ENCODE assay signal across 26 cellular contexts in genomic region chr9:98184326-98184725, GRCh38.
"Had no signal": no experiment of that assay in that cellular context is flagged by ENCODE, and none has a peak within 500 bp of the region (broad histone marks: within the 10 kb centered on the region; RNA-seq: fewer than 3 reads in every experiment).

No MANE protein-coding gene starts in this region.

- FAIRE-seq: RCC 7860 had no signal

- H3K36me3 Mint-ChIP-seq: activated naive CD4-positive, alpha-beta T cell treated with anti-CD3 and anti-CD28 coated beads, Interleukin-2, amount 50 U/mL, for 24 hours; WTC11 had no signal

- H3K27me3 ChIP-seq: ascending aorta, brain microvascular endothelial cell, cardiac muscle cell, SJSA1 had no signal

- H3K27ac Mint-ChIP-seq: activated CD8-positive, alpha-beta T cell treated with anti-CD3 and anti-CD28 coated beads, Interleukin-2, amount 10 ng/mL, durations not matched to agents 7 days and 5 days; activated naive CD4-positive, alpha-beta T cell treated with anti-CD3 and anti-CD28 coated beads, Interleukin-2, amount 50 U/mL, for 24 hours; T-helper 1 cell treated with Interleukin-12 subunit alpha and Interleukin-12 subunit beta and Interleukin-4 antibody, amounts not matched to agents 30 μg/mL and 1 μg/mL, for 36 hours; WTC11 had no signal

- H3K36me3 ChIP-seq: ascending aorta, brain microvascular endothelial cell, cardiac muscle cell, SJSA1 had no signal

- H3K27me3 Mint-ChIP-seq: activated naive CD4-positive, alpha-beta T cell treated with anti-CD3 and anti-CD28 coated beads, Interleukin-2, amount 50 U/mL, for 24 hours had no signal

- ATAC-seq: activated CD8-positive, alpha-beta T cell treated with anti-CD3 and anti-CD28 coated beads, Interleukin-2, amount 10 ng/mL, durations not matched to agents 7 days and 5 days; PC-3; WTC11 had no signal

- DNase-seq: activated CD4-positive, alpha-beta T cell treated with anti-CD3 and anti-CD28 coated beads for 48 hours; activated CD4-positive, alpha-beta T cell treated with anti-CD3 and anti-CD28 coated beads, Interleukin-2, amount 50 U/mL, for 4 hours; activated CD4-positive, CD25-positive, alpha-beta regulatory T cell treated with anti-CD3 and anti-CD28 coated beads, Interleukin-2, amount 50 U/mL, for 72 hours; activated CD8-positive, alpha-beta memory T cell treated with anti-CD3 and anti-CD28 coated beads, Interleukin-2, amount 50 U/mL, for 48 hours; activated CD8-positive, alpha-beta T cell treated with anti-CD3 and anti-CD28 coated beads, Interleukin-2, amount 10 ng/mL, durations not matched to agents 7 days and 5 days; activated T-cell treated with anti-CD3 and anti-CD28 coated beads, Interleukin-2, amount 50 U/mL, for 1 hour; amniotic stem cell; brain microvascular endothelial cell; cerebellar nuclear complex; NCI-H1092 treated with DMSO at 0.1 percent for 48 hours; NCI-H1436; NCI-H1694 treated with DMSO at 0.1 percent for 48 hours; NCI-H2029 treated with DMSO at 0.1 percent for 48 hours; NCI-H345; NCI-H524; PC-3; SHP77; T-helper 9 cell had no signal

- H3K4me3 Mint-ChIP-seq: activated CD8-positive, alpha-beta T cell treated with anti-CD3 and anti-CD28 coated beads, Interleukin-2, amount 10 ng/mL, durations not matched to agents 7 days and 5 days; activated naive CD4-positive, alpha-beta T cell treated with anti-CD3 and anti-CD28 coated beads, Interleukin-2, amount 50 U/mL, for 24 hours; T-helper 1 cell treated with Interleukin-12 subunit alpha and Interleukin-12 subunit beta and Interleukin-4 antibody, amounts not matched to agents 30 μg/mL and 1 μg/mL, for 36 hours; WTC11 had no signal

- H3K9me3 ChIP-seq: ascending aorta, SJSA1 had no signal

- H3K9me3 Mint-ChIP-seq: activated naive CD4-positive, alpha-beta T cell treated with anti-CD3 and anti-CD28 coated beads, Interleukin-2, amount 50 U/mL, for 24 hours; T-helper 1 cell treated with Interleukin-12 subunit alpha and Interleukin-12 subunit beta and Interleukin-4 antibody, amounts not matched to agents 30 μg/mL and 1 μg/mL, for 36 hours; WTC11 had no signal

- H3K4me3 ChIP-seq: ascending aorta, cardiac muscle cell, SJSA1 had no signal

- H3K4me2 ChIP-seq: KMS-11 had no signal

- H3K27ac ChIP-seq: ascending aorta, brain microvascular endothelial cell, cardiac muscle cell, KMS-11, SJSA1 had no signal

- H3K4me1 ChIP-seq: ascending aorta, SJSA1 had no signal

- H3K9ac ChIP-seq: KMS-11 had no signal
